Comparison of ENCODE assay signal across 1 cellular context in the genomic region with DNA sequence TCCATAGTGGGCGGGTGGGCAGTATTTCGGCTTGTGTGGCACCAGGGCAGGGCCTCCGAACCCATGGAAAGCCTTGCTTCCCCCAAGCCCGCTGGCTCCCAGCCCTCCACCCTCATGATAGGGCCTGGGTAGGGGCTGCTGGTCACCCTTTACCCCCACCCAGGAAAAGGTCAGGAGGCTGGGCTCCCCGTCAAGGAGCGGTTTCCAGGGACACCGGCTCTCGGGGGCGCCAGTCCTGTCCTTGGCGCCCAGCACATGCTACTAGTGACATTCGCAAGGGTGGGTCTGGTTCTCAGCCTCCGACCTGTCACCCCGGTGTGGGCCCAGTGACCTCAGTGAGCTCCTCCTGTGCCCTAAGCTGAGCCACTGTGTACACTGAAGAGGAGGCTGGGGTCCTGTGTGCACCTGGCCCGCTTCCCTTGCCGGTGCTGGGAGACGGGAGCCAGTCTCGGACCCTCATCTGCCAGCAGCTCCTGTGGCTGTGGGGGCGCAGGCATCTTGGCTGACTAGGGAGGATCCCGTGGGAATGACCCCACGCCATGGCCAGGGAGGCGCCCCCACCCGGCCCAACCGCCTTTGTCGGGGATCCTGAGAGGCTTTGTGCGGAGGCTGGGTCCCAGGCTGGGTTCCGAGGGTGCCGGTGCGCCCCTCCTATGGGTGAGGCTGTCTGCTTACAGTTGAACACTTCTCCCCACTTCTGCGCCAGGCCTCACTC.
TF ChIP-seq lines count a peak whose summit lies in the region.

No MANE protein-coding gene starts in this region.

TF ChIP-seq in K562, 482 proteins besides CTCF, POLR2A, EP300 and RAD21:
- peak; percentile 40; the same call in 1 of the 2 replicates for TF ChIP-seq POLR2G (IDR thresholded peaks at IDR 0.05; ENCODE audit: low read depth, low read length)
- TF ChIP-seq, protein P1, sequence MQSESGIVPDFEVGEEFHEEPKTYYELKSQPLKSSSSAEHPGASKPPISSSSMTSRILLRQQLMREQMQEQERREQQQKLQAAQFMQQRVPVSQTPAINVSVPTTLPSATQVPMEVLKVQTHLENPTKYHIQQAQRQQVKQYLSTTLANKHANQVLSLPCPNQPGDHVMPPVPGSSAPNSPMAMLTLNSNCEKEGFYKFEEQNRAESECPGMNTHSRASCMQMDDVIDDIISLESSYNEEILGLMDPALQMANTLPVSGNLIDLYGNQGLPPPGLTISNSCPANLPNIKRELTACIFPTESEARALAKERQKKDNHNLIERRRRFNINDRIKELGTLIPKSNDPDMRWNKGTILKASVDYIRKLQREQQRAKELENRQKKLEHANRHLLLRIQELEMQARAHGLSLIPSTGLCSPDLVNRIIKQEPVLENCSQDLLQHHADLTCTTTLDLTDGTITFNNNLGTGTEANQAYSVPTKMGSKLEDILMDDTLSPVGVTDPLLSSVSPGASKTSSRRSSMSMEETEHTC (IDR thresholded peaks at IDR 0.05): no peak
- TF ChIP-seq, protein P2, sequence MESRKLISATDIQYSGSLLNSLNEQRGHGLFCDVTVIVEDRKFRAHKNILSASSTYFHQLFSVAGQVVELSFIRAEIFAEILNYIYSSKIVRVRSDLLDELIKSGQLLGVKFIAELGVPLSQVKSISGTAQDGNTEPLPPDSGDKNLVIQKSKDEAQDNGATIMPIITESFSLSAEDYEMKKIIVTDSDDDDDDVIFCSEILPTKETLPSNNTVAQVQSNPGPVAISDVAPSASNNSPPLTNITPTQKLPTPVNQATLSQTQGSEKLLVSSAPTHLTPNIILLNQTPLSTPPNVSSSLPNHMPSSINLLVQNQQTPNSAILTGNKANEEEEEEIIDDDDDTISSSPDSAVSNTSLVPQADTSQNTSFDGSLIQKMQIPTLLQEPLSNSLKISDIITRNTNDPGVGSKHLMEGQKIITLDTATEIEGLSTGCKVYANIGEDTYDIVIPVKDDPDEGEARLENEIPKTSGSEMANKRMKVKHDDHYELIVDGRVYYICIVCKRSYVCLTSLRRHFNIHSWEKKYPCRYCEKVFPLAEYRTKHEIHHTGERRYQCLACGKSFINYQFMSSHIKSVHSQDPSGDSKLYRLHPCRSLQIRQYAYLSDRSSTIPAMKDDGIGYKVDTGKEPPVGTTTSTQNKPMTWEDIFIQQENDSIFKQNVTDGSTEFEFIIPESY (CRISPR knock-in tag; IDR thresholded peaks at IDR 0.05): peak; percentile 41; the same call in 1 of the 2 replicates
